In genomic region chr6:45222380-45222779, GRCh38 we compare ENCODE assay signal across 26 cellular contexts.
"Had no signal": no experiment of that assay in that cellular context is flagged by ENCODE, and none has a peak within 500 bp of the region (broad histone marks: within the 10 kb centered on the region; RNA-seq: fewer than 3 reads in every experiment).

No MANE protein-coding gene starts in this region.

- H3K27ac ChIP-seq: cardiac muscle cell, Peyer's patch, RWPE1, SJCRH30, WERI-Rb-1 had no signal

- DNase-seq: activated CD4-positive, alpha-beta T cell treated with anti-CD3 and anti-CD28 coated beads for 36 hours; activated CD8-positive, alpha-beta memory T cell treated with anti-CD3 and anti-CD28 coated beads, Interleukin-2, amount 50 U/mL, for 48 hours; activated CD8-positive, alpha-beta T cell treated with anti-CD3 and anti-CD28 coated beads, Interleukin-2, amount 10 ng/mL, durations not matched to agents 7 days and 5 days; activated naive CD4-positive, alpha-beta T cell; activated T-cell treated with anti-CD3 and anti-CD28 coated beads, Interleukin-2, amount 50 U/mL, for 1 hour; amygdala; Kasumi-1; KBM-7; NCI-H1048; NCI-H146; NCI-H2171; NCI-H2227 treated with DMSO at 0.1 percent for 48 hours; NCI-H446 treated with DMSO at 0.1 percent for 48 hours; NCI-H524 treated with DMSO at 0.1 percent for 48 hours; NCI-H748 treated with DMSO at 0.1 percent for 48 hours; NK-92 treated with Interleukin-12 subunit alpha and Interleukin-12 subunit beta, amount 100 ng/mL, for 24 hours; Peyer's patch; Right ventricle myocardium superior; SJCRH30; T-helper 17 cell; T-helper 9 cell; WERI-Rb-1 had no signal

- ATAC-seq: activated CD4-positive, alpha-beta T cell treated with anti-CD3 and anti-CD28 coated beads for 36 hours; activated CD8-positive, alpha-beta T cell treated with anti-CD3 and anti-CD28 coated beads, Interleukin-2, amount 10 ng/mL, durations not matched to agents 7 days and 5 days; activated naive CD4-positive, alpha-beta T cell treated with anti-CD3 and anti-CD28 coated beads, Interleukin-2, amount 50 U/mL, for 72 hours; T-helper 17 cell had no signal

- H3K36me3 ChIP-seq: cardiac muscle cell, Peyer's patch, SJCRH30, WERI-Rb-1 had no signal

- H3K9me3 ChIP-seq: Peyer's patch, SJCRH30 had no signal

- H3K27me3 ChIP-seq: cardiac muscle cell, Peyer's patch, SJCRH30 had no signal

- H3K4me1 ChIP-seq: Peyer's patch, SJCRH30 had no signal

- FAIRE-seq: astrocyte had no signal

- H3K4me3 ChIP-seq: cardiac muscle cell, Peyer's patch, SJCRH30 had no signal
